In genomic region chr16:21770544-21770943, GRCh38 we compare ENCODE assay signal across 8 cellular contexts.
DNase-seq lines count a peak whose midpoint lies in the region; ATAC-seq, FAIRE-seq and TF ChIP-seq lines count a peak whose summit lies in the region.
"Not testable (repeated sequence)": the region's sequence is repeated elsewhere in the genome, so short reads cannot be mapped to it uniquely, and the experiment has no call there.

No MANE protein-coding gene starts in this region.

- CTCF ChIA-PET in A549 (lab: Yijun Ruan, JAX); PC-9 (lab: Charles Lee); activated CD4-positive, alpha-beta T cell treated with anti-CD3 and anti-CD28 coated beads for 36 hours (lab: Charles Lee): not testable (repeated sequence)

- POLR2A ChIA-PET in A549 (lab: Yijun Ruan, JAX); PC-9 (lab: Charles Lee; ENCODE audit: unreplicated experiment); activated CD4-positive, alpha-beta T cell treated with anti-CD3 and anti-CD28 coated beads for 36 hours (lab: Charles Lee): not testable (repeated sequence)

- not testable (repeated sequence) for H3K9me3 ChIP-seq in A549; PC-9 (ENCODE audit: insufficient read depth, low read depth); astrocyte (ENCODE audit: insufficient read depth, low read depth, low read length)

- not testable (repeated sequence) for H3K27ac ChIP-seq in A549; astrocyte (ENCODE audit: low read depth, low read length)
- H3K27ac ChIP-seq in PC-9: 0 out of 2 replicates have a peak overlapping the region, but pooled peaks have one; percentile 43

- H3K4me1 Mint-ChIP-seq in activated CD4-positive, alpha-beta T cell treated with anti-CD3 and anti-CD28 coated beads for 36 hours; astrocyte (ENCODE audit: low read depth, unreplicated experiment); stimulated activated effector memory CD8-positive, alpha-beta T cell treated with anti-CD3 and anti-CD28 coated beads, Interleukin-12 subunit alpha, Interleukin-12 subunit beta, amount 100 ng/mL, for 72 hours: not testable (repeated sequence)

- not testable (repeated sequence) for H3K4me1 ChIP-seq in A549; astrocyte (ENCODE audit: insufficient read depth, low read length)
- peaks cover 18% of the 10 kb centered on the region for H3K4me1 ChIP-seq in PC-9 (replicated peaks; ENCODE audit: insufficient read depth)

- H3K27me3 ChIP-seq in PC-9 (ENCODE audit: insufficient read depth, low read depth); astrocyte (ENCODE audit: insufficient read depth, low read length): not testable (repeated sequence)

- not testable (repeated sequence) for BruUV-seq in PC-9 (replicated peaks; lab: Mats Ljungman, UMichigan)

- H4K20me1 ChIP-seq in PC-9 (ENCODE audit: insufficient read depth); astrocyte (ENCODE audit: insufficient read depth, low read length): not testable (repeated sequence)

- not testable (repeated sequence) for H3K36me3 Mint-ChIP-seq in activated CD4-positive, alpha-beta T cell treated with anti-CD3 and anti-CD28 coated beads for 36 hours (ENCODE audit: low read depth); astrocyte (ENCODE audit: low read depth, unreplicated experiment); stimulated activated effector memory CD8-positive, alpha-beta T cell treated with anti-CD3 and anti-CD28 coated beads, Interleukin-12 subunit alpha, Interleukin-12 subunit beta, amount 100 ng/mL, for 72 hours

- ATAC-seq in A549: peak; percentile 47 to 65; a peak in 5 of 6 replicates
- ATAC-seq in GM18520 (IDR thresholded peaks at IDR 0.05; ENCODE audit: unreplicated experiment): peak; percentile 40
- ATAC-seq in activated CD4-positive, alpha-beta T cell treated with anti-CD3 and anti-CD28 coated beads for 36 hours: peak; percentile 92
- ATAC-seq in esophagus mucosa: peak; percentile 81
- ATAC-seq in stimulated activated effector memory CD8-positive, alpha-beta T cell treated with anti-CD3 and anti-CD28 coated beads, Interleukin-12 subunit alpha, Interleukin-12 subunit beta, amount 100 ng/mL, for 72 hours: peak; percentile 71

- DNase-seq in A549 (ENCODE audit: low read depth in 1 of 2, low spot score in 1 of 2); H54 (ENCODE audit: insufficient read length, low spot score); activated CD4-positive, alpha-beta T cell treated with anti-CD3 and anti-CD28 coated beads for 36 hours; astrocyte (ENCODE audit: low read depth); stimulated activated effector memory CD8-positive, alpha-beta T cell treated with anti-CD3 and anti-CD28 coated beads, Interleukin-12 subunit alpha, Interleukin-12 subunit beta, amount 100 ng/mL, for 72 hours (ENCODE audit: low spot score in 2 of 2): not testable (repeated sequence)
- peak in 1 of 2 experiments; percentile 50 for DNase-seq in PC-9

- FAIRE-seq in A549 (lab: Jason Lieb, UNC): not testable (repeated sequence)
- FAIRE-seq in H54 (lab: Jason Lieb, UNC): peak; percentile 11
- FAIRE-seq in astrocyte (lab: Jason Lieb, UNC): peak; percentile 60

- not testable (repeated sequence) for TF ChIP-seq CTCF in A549 (IDR thresholded peaks at IDR 0.05); PC-9 (conservative IDR thresholded peaks at IDR 0.05); astrocyte (IDR thresholded peaks at IDR 0.05; ENCODE audit: insufficient read depth, low read depth, low read length)

- not testable (repeated sequence) for H3K36me3 ChIP-seq in PC-9 (ENCODE audit: low read depth); astrocyte (ENCODE audit: insufficient read depth, low read length)

- 38% methylated on average over 1 of the region's 5 CpGs for WGBS in A549 (ENCODE audit: missing lambda C conversion rate)

- not testable (repeated sequence) for H3K9ac ChIP-seq in astrocyte (ENCODE audit: low read length)

- not testable (repeated sequence) for H2AFZ ChIP-seq in PC-9; astrocyte (ENCODE audit: low read depth, low read length)

- H3K4me2 ChIP-seq in A549; astrocyte (ENCODE audit: low read length): not testable (repeated sequence)
- peak overlapping the region; percentile 46; the same call in 1 of the 2 replicates for H3K4me2 ChIP-seq in PC-9

- TF ChIP-seq POLR2A in A549 (IDR thresholded peaks at IDR 0.05; ENCODE audit: low read length); H54 (IDR thresholded peaks at IDR 0.05; ENCODE audit: low read depth, low read length): not testable (repeated sequence)

- not testable (repeated sequence) for H3K27ac Mint-ChIP-seq in activated CD4-positive, alpha-beta T cell treated with anti-CD3 and anti-CD28 coated beads for 36 hours; astrocyte (ENCODE audit: unreplicated experiment); stimulated activated effector memory CD8-positive, alpha-beta T cell treated with anti-CD3 and anti-CD28 coated beads, Interleukin-12 subunit alpha, Interleukin-12 subunit beta, amount 100 ng/mL, for 72 hours

- H3F3A ChIP-seq in PC-9 (ENCODE audit: insufficient read depth, low read depth): peaks cover 14% of the 10 kb centered on the region; the same call in 1 of the 2 replicates

- H3K27me3 Mint-ChIP-seq in activated CD4-positive, alpha-beta T cell treated with anti-CD3 and anti-CD28 coated beads for 36 hours; astrocyte (ENCODE audit: low read depth, unreplicated experiment): not testable (repeated sequence)

- TF ChIP-seq RAD21 in A549 (conservative IDR thresholded peaks at IDR 0.05 in 1 of 2, IDR thresholded peaks at IDR 0.05 in 1 of 2): not testable (repeated sequence)

- H3K9me3 Mint-ChIP-seq in activated CD4-positive, alpha-beta T cell treated with anti-CD3 and anti-CD28 coated beads for 36 hours (ENCODE audit: low read depth); astrocyte (ENCODE audit: unreplicated experiment); stimulated activated effector memory CD8-positive, alpha-beta T cell treated with anti-CD3 and anti-CD28 coated beads, Interleukin-12 subunit alpha, Interleukin-12 subunit beta, amount 100 ng/mL, for 72 hours: not testable (repeated sequence)

- H3K4me3 Mint-ChIP-seq in activated CD4-positive, alpha-beta T cell treated with anti-CD3 and anti-CD28 coated beads for 36 hours; astrocyte (ENCODE audit: unreplicated experiment); stimulated activated effector memory CD8-positive, alpha-beta T cell treated with anti-CD3 and anti-CD28 coated beads, Interleukin-12 subunit alpha, Interleukin-12 subunit beta, amount 100 ng/mL, for 72 hours: not testable (repeated sequence)

- TF ChIP-seq EP300 in A549 (IDR thresholded peaks at IDR 0.05): not testable (repeated sequence)

- not testable (repeated sequence) for H3K4me3 ChIP-seq in A549; PC-9; astrocyte (ENCODE audit: insufficient read depth, low read depth, low read length)

- intact Hi-C loops in PC-9 (cut with micrococcal nuclease; ENCODE audit: unreplicated experiment); activated CD4-positive, alpha-beta T cell treated with anti-CD3 and anti-CD28 coated beads for 36 hours (cut with DNase I, micrococcal nuclease): not testable (repeated sequence)

- H3K79me2 ChIP-seq in PC-9 (ENCODE audit: low read depth): peaks cover 33% of the 10 kb centered on the region
- H3K79me2 ChIP-seq in astrocyte (ENCODE audit: insufficient read depth, low read length): not testable (repeated sequence)

- not testable (repeated sequence) for H3K9me2 ChIP-seq in PC-9 (ENCODE audit: insufficient read depth)

Comparison
In these comparisons a context has a peak if more than half of its experiments do, and no peak if none do; other contexts are left out.
1. ATAC-seq: peak in every context shown above with its lines; median percentile 92 in activated CD4-positive, alpha-beta T cell treated with anti-CD3 and anti-CD28 coated beads for 36 hours; 81 in esophagus mucosa; 71 in stimulated activated effector memory CD8-positive, alpha-beta T cell treated with anti-CD3 and anti-CD28 coated beads, Interleukin-12 subunit alpha, Interleukin-12 subunit beta, amount 100 ng/mL, for 72 hours; 56 in A549; 40 in GM18520.